Comparison of ENCODE assay signal across 18 cellular contexts in the genomic region with DNA sequence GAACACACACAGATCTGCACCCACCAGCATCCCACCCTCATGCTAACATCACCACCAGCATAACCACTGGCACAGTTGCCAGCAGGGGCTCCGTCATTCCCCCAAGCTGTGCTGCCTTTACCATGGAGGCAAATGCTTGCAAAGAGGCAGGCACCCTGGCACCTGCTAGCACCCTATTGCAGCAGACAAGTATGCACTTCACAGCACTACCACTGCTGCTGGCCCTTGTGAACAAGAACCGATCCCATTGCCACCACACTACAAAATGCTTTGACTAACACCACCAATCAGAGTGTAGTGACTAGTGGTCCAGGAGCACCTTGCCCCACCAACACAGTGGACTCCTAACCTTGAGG.
DNase-seq lines count a peak whose midpoint lies in the region; ATAC-seq, FAIRE-seq and TF ChIP-seq lines count a peak whose summit lies in the region.
"Had no signal": no experiment of that assay in that cellular context is flagged by ENCODE, and none has a peak within 500 bp of the region (broad histone marks: within the 10 kb centered on the region; RNA-seq: fewer than 3 reads in every experiment).

No MANE protein-coding gene starts in this region.

- H2BK5ac ChIP-seq in H1 (ENCODE audit: low read depth, low read length), result no peak overlapping the region
- H2BK5ac ChIP-seq in neuronal stem cell (ENCODE audit: low read length), result no peak overlapping the region

- H4K8ac ChIP-seq in H1 (ENCODE audit: extremely low read depth, insufficient read depth, low read length) (no peak overlapping the region; the same call in 1 of the 2 replicates), neuronal stem cell (ENCODE audit: low read depth, low read length) (peak overlapping the region; percentile 24)

- peak; percentile 41 for ATAC-seq in stimulated activated memory B cell treated with anti-CD40 and anti-IgM and Interleukin-4, amounts not matched to agents 10 μg/mL and 1 μg/mL and 100 μg/mL, for 72 hours
- ATAC-seq in stimulated activated naive CD8-positive, alpha-beta T cell treated with anti-CD3 and anti-CD28 coated beads, Interleukin-15, amount 100 ng/mL, for 72 hours, result no peak

- POLR2A ChIA-PET in H1 (lab: Charles Lee; ENCODE audit: partially characterized antibody), result no interaction called here

- H3K4ac ChIP-seq in H1 (replicated peaks; ENCODE audit: insufficient read length, low read depth, low read length), result no peak overlapping the region
- H3K4ac ChIP-seq in neuronal stem cell (ENCODE audit: low read length), result no peak overlapping the region

- H3K9ac ChIP-seq in H1 (replicated peaks in 1 of 4; ENCODE audit: extremely low read depth in 1 of 4, low read depth in 3 of 4, low read length in 3 of 4) (no peak overlapping the region), neuronal stem cell (ENCODE audit: low read depth, low read length, poor library complexity) (no peak overlapping the region)

- WGBS in H1 (ENCODE audit: extremely low coverage in 1 of 2, insufficient coverage in 1 of 2, insufficient read length in 1 of 2, insufficient replicate concordance in 2 of 2, low coverage in 1 of 2, low lambda C conversion rate in 2 of 2, missing lambda C conversion rate in 1 of 2), 2 experiments, result 92% methylated on average over 2 of the region's 2 CpGs; no CpG with 5 or more reads in 1 of the 2 experiments
- WGBS in neuronal stem cell (ENCODE audit: extremely low coverage in 2 of 2, insufficient read length in 2 of 2, insufficient replicate concordance in 1 of 2), 2 donors, result no CpG with 5 or more reads among the region's 2 CpGs

- FAIRE-seq in H1 (lab: Jason Lieb, UNC), result no peak
- FAIRE-seq: G401.6, GM12892 had no signal

- no peak overlapping the region for H2BK20ac ChIP-seq in H1 (ENCODE audit: low read length)

- TF ChIP-seq POLR2A in H1 (IDR thresholded peaks at IDR 0.05; ENCODE audit: control extremely low read depth in 1 of 2, low read depth in 2 of 2, low read length in 2 of 2), result no peak

- no peak overlapping the region for H2AFZ ChIP-seq in H1 (ENCODE audit: low read length)
- H2AFZ ChIP-seq in neuronal stem cell (ENCODE audit: low read length), result no peak overlapping the region

- CTCF ChIA-PET in H1 (lab: Charles Lee; ENCODE audit: partially characterized antibody), result no interaction called here

- no peaks in the 10 kb centered on the region for H3K79me2 ChIP-seq in H1 (ENCODE audit: control insufficient read depth in 1 of 2, insufficient read depth in 2 of 2, low read length in 2 of 2)

- H3K14ac ChIP-seq in H1 (ENCODE audit: insufficient read length), result no peak overlapping the region
- H3K14ac ChIP-seq in neuronal stem cell (ENCODE audit: low read length), result peak overlapping the region; percentile 71

- H3K36me3 ChIP-seq in H1 (ENCODE audit: control insufficient read depth in 2 of 4, insufficient read depth in 4 of 4, low read length in 3 of 4) (no peaks in the 10 kb centered on the region), neuronal stem cell (replicated peaks in 1 of 2; ENCODE audit: control insufficient read depth in 2 of 2, insufficient read depth in 2 of 2, low read length in 2 of 2) (no peaks in the 10 kb centered on the region), WERI-Rb-1 (no peaks in the 10 kb centered on the region)

- no peaks in the 10 kb centered on the region for H3K4me1 Mint-ChIP-seq in stimulated activated memory B cell treated with anti-CD40 and anti-IgM and Interleukin-4, amounts not matched to agents 10 μg/mL and 1 μg/mL and 100 μg/mL, for 72 hours
- no peaks in the 10 kb centered on the region for H3K4me1 Mint-ChIP-seq in stimulated activated naive CD8-positive, alpha-beta T cell treated with anti-CD3 and anti-CD28 coated beads, Interleukin-15, amount 100 ng/mL, for 72 hours
- H3K4me1 Mint-ChIP-seq: CD4-positive, alpha-beta memory T cell had no signal

- H2BK12ac ChIP-seq in H1 (ENCODE audit: low read depth, low read length) (no peak overlapping the region), neuronal stem cell (ENCODE audit: low read length) (no peak overlapping the region)

- no peaks in the 10 kb centered on the region for H4K20me1 ChIP-seq in H1 (replicated peaks in 1 of 2; ENCODE audit: control insufficient read depth in 1 of 2, insufficient read depth in 2 of 2, low read length in 2 of 2)

- TF ChIP-seq CTCF in H1 (IDR thresholded peaks at IDR 0.05; ENCODE audit: control extremely low read depth in 1 of 3, insufficient read depth in 1 of 3, low read depth in 1 of 3, low read length in 3 of 3) (no peak), WERI-Rb-1 (IDR thresholded peaks at IDR 0.05; ENCODE audit: low read depth, low read length) (no peak)

- H2BK15ac ChIP-seq in H1 (ENCODE audit: low read length) (no peak overlapping the region), neuronal stem cell (ENCODE audit: low read length) (no peak overlapping the region)

- H2AK5ac ChIP-seq in H1 (ENCODE audit: low read depth, low read length) (no peak overlapping the region), neuronal stem cell (ENCODE audit: low read depth, low read length) (peak overlapping the region; percentile 61)

- no peak overlapping the region for H4K5ac ChIP-seq in H1 (ENCODE audit: insufficient read length, low read depth, low read length)

- no peaks in the 10 kb centered on the region for H3K27me3 ChIP-seq in H1 (replicated peaks in 1 of 4; ENCODE audit: control insufficient read depth in 3 of 4, extremely low read depth in 1 of 4, insufficient read depth in 3 of 4, low read length in 3 of 4)
- H3K27me3 ChIP-seq in neuronal stem cell (ENCODE audit: control insufficient read depth in 3 of 3, insufficient read depth in 3 of 3, low read depth in 1 of 3, low read length in 3 of 3), result no peaks in the 10 kb centered on the region
- H3K27me3 ChIP-seq in WERI-Rb-1 (ENCODE audit: insufficient read depth, low read depth, severe bottlenecking), result no peaks in the 10 kb centered on the region

- H4K91ac ChIP-seq in H1 (replicated peaks; ENCODE audit: insufficient read length, low read length) (no peak overlapping the region), neuronal stem cell (ENCODE audit: low read depth, low read length, poor library complexity) (no peak overlapping the region)

- H3K23ac ChIP-seq in H1 (ENCODE audit: insufficient read length) (no peak overlapping the region), neuronal stem cell (ENCODE audit: low read depth, low read length, poor library complexity) (no peak overlapping the region)

- H3K18ac ChIP-seq in H1 (ENCODE audit: extremely low read depth, low read length) (no peak overlapping the region), neuronal stem cell (ENCODE audit: low read length) (peak overlapping the region; percentile 65)

- H3K23me2 ChIP-seq in H1 (ENCODE audit: low read depth, low read length), result no peaks in the 10 kb centered on the region

- H3K4me3 ChIP-seq in H1 (ENCODE audit: extremely low read depth in 1 of 4, insufficient read depth in 2 of 4, low read depth in 3 of 4, low read length in 4 of 4) (no peak overlapping the region), neuronal stem cell (ENCODE audit: low read length in 2 of 2) (peak overlapping the region in 1 of 2 donors; percentile 1), WERI-Rb-1 (ENCODE audit: low read depth, low read length) (no peak overlapping the region)

- no peaks in the 10 kb centered on the region for H3K36me3 Mint-ChIP-seq in stimulated activated memory B cell treated with anti-CD40 and anti-IgM and Interleukin-4, amounts not matched to agents 10 μg/mL and 1 μg/mL and 100 μg/mL, for 72 hours
- H3K36me3 Mint-ChIP-seq: CD4-positive, alpha-beta memory T cell had no signal

- no peaks in the 10 kb centered on the region for H3K27me3 Mint-ChIP-seq in stimulated activated memory B cell treated with anti-CD40 and anti-IgM and Interleukin-4, amounts not matched to agents 10 μg/mL and 1 μg/mL and 100 μg/mL, for 72 hours
- peaks cover 10% of the 10 kb centered on the region for H3K27me3 Mint-ChIP-seq in stimulated activated naive CD8-positive, alpha-beta T cell treated with anti-CD3 and anti-CD28 coated beads, Interleukin-15, amount 100 ng/mL, for 72 hours
- H3K27me3 Mint-ChIP-seq: CD4-positive, alpha-beta memory T cell had no signal

- no peak overlapping the region for H3K27ac Mint-ChIP-seq in stimulated activated memory B cell treated with anti-CD40 and anti-IgM and Interleukin-4, amounts not matched to agents 10 μg/mL and 1 μg/mL and 100 μg/mL, for 72 hours
- no peak overlapping the region for H3K27ac Mint-ChIP-seq in stimulated activated naive CD8-positive, alpha-beta T cell treated with anti-CD3 and anti-CD28 coated beads, Interleukin-15, amount 100 ng/mL, for 72 hours

- no peaks in the 10 kb centered on the region for H3K4me1 ChIP-seq in H1 (replicated peaks in 1 of 4; ENCODE audit: control insufficient read depth in 3 of 4, insufficient read depth in 4 of 4, low read length in 3 of 4)
- H3K4me1 ChIP-seq in neuronal stem cell (ENCODE audit: control insufficient read depth in 2 of 2, insufficient read depth in 1 of 2, low read depth in 1 of 2, low read length in 2 of 2), result no peaks in the 10 kb centered on the region

- H3K9me3 Mint-ChIP-seq in stimulated activated memory B cell treated with anti-CD40 and anti-IgM and Interleukin-4, amounts not matched to agents 10 μg/mL and 1 μg/mL and 100 μg/mL, for 72 hours, result peaks cover 15% of the 10 kb centered on the region
- peaks cover 8 to 11% of the 10 kb centered on the region in 2 donors for H3K9me3 Mint-ChIP-seq in stimulated activated naive CD8-positive, alpha-beta T cell treated with anti-CD3 and anti-CD28 coated beads, Interleukin-15, amount 100 ng/mL, for 72 hours

- no peak for TF ChIP-seq RAD21 in H1 (IDR thresholded peaks at IDR 0.05 in 1 of 2, conservative IDR thresholded peaks at IDR 0.05 in 1 of 2; ENCODE audit: low read depth in 2 of 2, low read length in 2 of 2)

- TF ChIP-seq EP300 in H1 (IDR thresholded peaks at IDR 0.05; ENCODE audit: borderline replicate concordance in 1 of 2, low read depth in 2 of 2, low read length in 2 of 2), result no peak

- H3K4me2 ChIP-seq in H1 (ENCODE audit: insufficient read depth in 1 of 2, low read depth in 2 of 2, low read length in 2 of 2) (no peak overlapping the region), neuronal stem cell (ENCODE audit: insufficient read depth, low read length, poor library complexity, severe bottlenecking) (no peak overlapping the region)

- no peak overlapping the region for H3K4me3 Mint-ChIP-seq in stimulated activated memory B cell treated with anti-CD40 and anti-IgM and Interleukin-4, amounts not matched to agents 10 μg/mL and 1 μg/mL and 100 μg/mL, for 72 hours
- H3K4me3 Mint-ChIP-seq in stimulated activated naive CD8-positive, alpha-beta T cell treated with anti-CD3 and anti-CD28 coated beads, Interleukin-15, amount 100 ng/mL, for 72 hours, result no peak overlapping the region
- H3K4me3 Mint-ChIP-seq: CD4-positive, alpha-beta memory T cell had no signal

- H3K56ac ChIP-seq in H1 (replicated peaks; ENCODE audit: insufficient read length, low read depth, low read length), result no peak overlapping the region

- no peak overlapping the region for H3K27ac ChIP-seq in H1 (ENCODE audit: low read depth, low read length)
- no peak overlapping the region for H3K27ac ChIP-seq in neuronal stem cell (replicated peaks; ENCODE audit: low read length)
- no peak overlapping the region for H3K27ac ChIP-seq in WERI-Rb-1

- no peaks in the 10 kb centered on the region for H3K79me1 ChIP-seq in H1 (ENCODE audit: low read depth, low read length)
- H3K79me1 ChIP-seq in neuronal stem cell (ENCODE audit: low read depth, low read length), result no peaks in the 10 kb centered on the region

- H2BK120ac ChIP-seq in H1 (replicated peaks; ENCODE audit: low read depth, low read length), result peak overlapping the region; percentile 78
- no peak overlapping the region for H2BK120ac ChIP-seq in neuronal stem cell (ENCODE audit: low read depth, low read length)

- H3K9me3 ChIP-seq in H1 (ENCODE audit: insufficient read depth in 2 of 2, low read depth in 1 of 2, low read length in 1 of 2) (no peaks in the 10 kb centered on the region), neuronal stem cell (replicated peaks in 1 of 2; ENCODE audit: control insufficient read depth in 2 of 2, insufficient read depth in 1 of 2, low read depth in 1 of 2, low read length in 2 of 2) (peaks cover 0 to 3% of the 10 kb centered on the region in 2 donors), WERI-Rb-1 (ENCODE audit: severe bottlenecking) (peaks cover 2% of the 10 kb centered on the region)

- DNase-seq in H1 (ENCODE audit: low read depth in 1 of 2, low spot score in 2 of 2) (no peak), islet precursor cell (peak; percentile 38), neuronal stem cell (ENCODE audit: low spot score) (no peak), WERI-Rb-1 (no peak), D341Med (ENCODE audit: low spot score) (no peak), NCI-H1105 treated with DMSO at 0.1 percent for 48 hours (lab: John Stamatoyannopoulos, UW) (no peak)
- DNase-seq in stimulated activated naive CD8-positive, alpha-beta T cell treated with anti-CD3 and anti-CD28 coated beads, Interleukin-15, amount 100 ng/mL, for 72 hours, result no peak
- DNase-seq: C1 segment of cervical spinal cord; Calu3; CD4-positive, alpha-beta memory T cell; COR-L47; DMS153; GOT3; H7; HCEC 1CT had no signal
